Comparison of ENCODE assay signal across 17 cellular contexts in genomic region chr5:140828402-140828737, GRCh38. TPM values are rescaled to one million over a fixed set of nuclear protein-coding genes. Genes with fewer than 3 reads are reported as not detected.
DNase-seq lines count a peak whose midpoint lies in the region; ATAC-seq and TF ChIP-seq lines count a peak whose summit lies in the region.
"Had no signal": no experiment of that assay in that cellular context is flagged by ENCODE, and none has a peak within 500 bp of the region (broad histone marks: within the 10 kb centered on the region; RNA-seq: fewer than 3 reads in every experiment).

No MANE protein-coding gene starts in this region.

- H3K4me3 ChIP-seq in thoracic aorta (peak overlapping the region; percentile 42), spleen (peak overlapping the region in 1 of 8 donors; percentile 16)

- CTCF ChIA-PET in activated naive CD4-positive, alpha-beta T cell treated with anti-CD3 and anti-CD28 coated beads, Interleukin-2, amount 10 ng/mL, durations not matched to agents 7 days and 5 days (lab: Charles Lee) = no interaction called here

- intact Hi-C loops in spleen (cut with DNase I; ENCODE audit: low total_unique reads) = no loop called here

- H3K4me1 ChIP-seq in thoracic aorta (ENCODE audit: control insufficient read depth in 1 of 2, low read depth in 2 of 2) (no peaks in the 10 kb centered on the region), spleen (no peaks in the 10 kb centered on the region)
- H3K4me1 ChIP-seq: vagina had no signal

- peaks cover 13% of the 10 kb centered on the region for H3K27me3 Mint-ChIP-seq in activated naive CD4-positive, alpha-beta T cell treated with anti-CD3 and anti-CD28 coated beads, Interleukin-2, amount 10 ng/mL, durations not matched to agents 7 days and 5 days

- H3K9me3 Mint-ChIP-seq in activated naive CD4-positive, alpha-beta T cell treated with anti-CD3 and anti-CD28 coated beads, Interleukin-2, amount 10 ng/mL, durations not matched to agents 7 days and 5 days = peaks cover 22% of the 10 kb centered on the region

- no peak for ATAC-seq in thoracic aorta (ENCODE audit: insufficient number of reproducible peaks, low FRiP score, low read depth)
- ATAC-seq: left lobe of liver, right cardiac atrium had no signal

- no peak for TF ChIP-seq POLR2A in spleen (IDR thresholded peaks at IDR 0.05)

- no peak overlapping the region for H3K4me3 Mint-ChIP-seq in activated naive CD4-positive, alpha-beta T cell treated with anti-CD3 and anti-CD28 coated beads, Interleukin-2, amount 10 ng/mL, durations not matched to agents 7 days and 5 days
- H3K4me3 Mint-ChIP-seq: dendritic cell treated with granulocyte-macrophage colony-stimulating factor and Interleukin-4, amounts not matched to agents 40 ng/mL and 50 ng/mL, for 4 days had no signal

- TF ChIP-seq CTCF in thoracic aorta (IDR thresholded peaks at IDR 0.05) (no peak), spleen (IDR thresholded peaks at IDR 0.05 in 8 of 11, conservative IDR thresholded peaks at IDR 0.05 in 3 of 11) (no peak)

- H3K9me3 ChIP-seq in thoracic aorta = peaks cover 17% of the 10 kb centered on the region
- H3K9me3 ChIP-seq in spleen = peaks cover 0 to 86% (median 41%) of the 10 kb centered on the region in 8 donors
- H3K9me3 ChIP-seq: vagina had no signal

- peak overlapping the region; percentile 58 for H3K27ac Mint-ChIP-seq in activated naive CD4-positive, alpha-beta T cell treated with anti-CD3 and anti-CD28 coated beads, Interleukin-2, amount 10 ng/mL, durations not matched to agents 7 days and 5 days
- H3K27ac Mint-ChIP-seq: dendritic cell treated with granulocyte-macrophage colony-stimulating factor and Interleukin-4, amounts not matched to agents 40 ng/mL and 50 ng/mL, for 4 days had no signal

- 23 to 44% (median 27%) methylated on average over 12 of the region's 12 CpGs for WGBS in spleen, 5 donors

- H3K36me3 ChIP-seq in thoracic aorta (no peaks in the 10 kb centered on the region), spleen (no peaks in the 10 kb centered on the region)
- H3K36me3 ChIP-seq: vagina had no signal

- H3K36me3 Mint-ChIP-seq in activated naive CD4-positive, alpha-beta T cell treated with anti-CD3 and anti-CD28 coated beads, Interleukin-2, amount 10 ng/mL, durations not matched to agents 7 days and 5 days = peaks cover 4% of the 10 kb centered on the region

- no peaks in the 10 kb centered on the region for H3K27me3 ChIP-seq in thoracic aorta (replicated peaks; ENCODE audit: insufficient read depth)
- peaks cover 0 to 87% (median 8%) of the 10 kb centered on the region in 7 donors for H3K27me3 ChIP-seq in spleen (replicated peaks in 1 of 7)
- H3K27me3 ChIP-seq: vagina had no signal

- no peaks in the 10 kb centered on the region for H3K4me1 Mint-ChIP-seq in activated naive CD4-positive, alpha-beta T cell treated with anti-CD3 and anti-CD28 coated beads, Interleukin-2, amount 10 ng/mL, durations not matched to agents 7 days and 5 days

- no peak for DNase-seq in activated naive CD4-positive, alpha-beta T cell treated with anti-CD3 and anti-CD28 coated beads, Interleukin-2, amount 10 ng/mL, durations not matched to agents 7 days and 5 days
- DNase-seq in activated naive CD4-positive, alpha-beta T cell (lab: John Stamatoyannopoulos, UW) = no peak
- peak; percentile 16 for DNase-seq in RPMI8226
- DNase-seq in kidney glomerular epithelial cell (lab: John Stamatoyannopoulos, UW) = peak; percentile 7
- DNase-seq in thoracic aorta (ENCODE audit: low spot score) = no peak
- DNase-seq in NCI-H1092 (lab: John Stamatoyannopoulos, UW) = no peak
- no peak for DNase-seq in stimulated activated CD4-positive, alpha-beta T cell treated with anti-CD3 and anti-CD28 coated beads, Interleukin-2, amount 100 ng/mL, for 24 hours
- DNase-seq in spleen = no peak
- DNase-seq: amygdala; KBM-7; right cardiac atrium; stimulated activated CD4-positive, alpha-beta T cell treated with anti-CD3 and anti-CD28 coated beads, Interleukin-4, amount 100 ng/mL, for 4 hours had no signal

- H3K27ac ChIP-seq in thoracic aorta (no peak overlapping the region), spleen (no peak overlapping the region)
- H3K27ac ChIP-seq: vagina had no signal

RNA-seq across cellular contexts. Expression of gene PCDHA6, which starts 0.6 kb away (rescaled TPM):
- total RNA-seq in thoracic aorta = 1 to 10 TPM in 1 of 2 donors, under 1 TPM in 1; 0.14 to 5.2 TPM
- total RNA-seq in spleen = under 1 TPM in 5 of 7 donors, not detected in 2; 0.14 to 0.85 (median 0.34) TPM
- under 1 TPM; 0.02 to 0.06 (median 0.04) TPM for polyA plus RNA-seq in spleen
- total RNA-seq: left lobe of liver; T-helper 1 cell treated with Interleukin-12 subunit alpha and Interleukin-12 subunit beta and Interleukin-4 antibody, amounts not matched to agents 30 ng/mL and 1 ng/mL, for 36 hours had no signal

RNA-seq across cellular contexts. Expression of gene PCDHA7, which starts 5.7 kb away (rescaled TPM):
- total RNA-seq in thoracic aorta = under 1 TPM; 0.42 to 0.54 TPM
- under 1 TPM in 5 of 7 donors, not detected in 2; 0.14 to 0.72 (median 0.43) TPM for total RNA-seq in spleen
- polyA plus RNA-seq in spleen = under 1 TPM; 0.03 to 0.41 (median 0.11) TPM
- total RNA-seq: left lobe of liver; T-helper 1 cell treated with Interleukin-12 subunit alpha and Interleukin-12 subunit beta and Interleukin-4 antibody, amounts not matched to agents 30 ng/mL and 1 ng/mL, for 36 hours had no signal

RNA-seq across cellular contexts. Expression of gene PCDHA5, which starts 7.0 kb away (rescaled TPM):
- total RNA-seq in thoracic aorta = under 1 TPM; 0.14 to 0.85 TPM
- total RNA-seq in spleen = under 1 TPM in 6 of 7 donors, not detected in 1; 0.09 to 0.46 (median 0.13) TPM
- polyA plus RNA-seq in spleen = under 1 TPM in 1 of 3 donors, not detected in 2; 0.03 TPM
- total RNA-seq: left lobe of liver; T-helper 1 cell treated with Interleukin-12 subunit alpha and Interleukin-12 subunit beta and Interleukin-4 antibody, amounts not matched to agents 30 ng/mL and 1 ng/mL, for 36 hours had no signal

RNA-seq across cellular contexts. Expression of gene PCDHA8, which starts 12.6 kb away (rescaled TPM):
- total RNA-seq in thoracic aorta (under 1 TPM in 1 of 2 donors, not detected in 1; 0.14 TPM), spleen (under 1 TPM in 5 of 7 donors, not detected in 2; 0.11 to 0.52 (median 0.25) TPM)
- polyA plus RNA-seq in spleen = not detected
- total RNA-seq: left lobe of liver; T-helper 1 cell treated with Interleukin-12 subunit alpha and Interleukin-12 subunit beta and Interleukin-4 antibody, amounts not matched to agents 30 ng/mL and 1 ng/mL, for 36 hours had no signal
- polyA plus RNA-seq: right cardiac atrium had no signal

RNA-seq across cellular contexts. Expression of gene PCDHA9, which starts 19.8 kb away (rescaled TPM):
- total RNA-seq in thoracic aorta = 1 to 10 TPM in 1 of 2 donors, under 1 TPM in 1; 0.35 to 1.1 TPM
- total RNA-seq in spleen = under 1 TPM in 5 of 7 donors, not detected in 2; 0.13 to 0.98 (median 0.17) TPM
- polyA plus RNA-seq in spleen = not detected
- total RNA-seq: left lobe of liver; RPMI7951; T-helper 1 cell treated with Interleukin-12 subunit alpha and Interleukin-12 subunit beta and Interleukin-4 antibody, amounts not matched to agents 30 ng/mL and 1 ng/mL, for 36 hours had no signal
- polyA plus RNA-seq: right cardiac atrium had no signal

Comparison
In these comparisons a context has a peak if more than half of its experiments do, and no peak if none do; other contexts are left out.
1. DNase-seq: peak in RPMI8226 (single experiment) and kidney glomerular epithelial cell (single experiment); none in activated naive CD4-positive, alpha-beta T cell treated with anti-CD3 and anti-CD28 coated beads, Interleukin-2, amount 10 ng/mL, durations not matched to agents 7 days and 5 days (single experiment), activated naive CD4-positive, alpha-beta T cell (0 of 4), thoracic aorta (single experiment), NCI-H1092 (single experiment), stimulated activated CD4-positive, alpha-beta T cell treated with anti-CD3 and anti-CD28 coated beads, Interleukin-2, amount 100 ng/mL, for 24 hours (0 of 2) and spleen (single experiment).